ENCODE assay signal across 1 cellular context in the genomic region with DNA sequence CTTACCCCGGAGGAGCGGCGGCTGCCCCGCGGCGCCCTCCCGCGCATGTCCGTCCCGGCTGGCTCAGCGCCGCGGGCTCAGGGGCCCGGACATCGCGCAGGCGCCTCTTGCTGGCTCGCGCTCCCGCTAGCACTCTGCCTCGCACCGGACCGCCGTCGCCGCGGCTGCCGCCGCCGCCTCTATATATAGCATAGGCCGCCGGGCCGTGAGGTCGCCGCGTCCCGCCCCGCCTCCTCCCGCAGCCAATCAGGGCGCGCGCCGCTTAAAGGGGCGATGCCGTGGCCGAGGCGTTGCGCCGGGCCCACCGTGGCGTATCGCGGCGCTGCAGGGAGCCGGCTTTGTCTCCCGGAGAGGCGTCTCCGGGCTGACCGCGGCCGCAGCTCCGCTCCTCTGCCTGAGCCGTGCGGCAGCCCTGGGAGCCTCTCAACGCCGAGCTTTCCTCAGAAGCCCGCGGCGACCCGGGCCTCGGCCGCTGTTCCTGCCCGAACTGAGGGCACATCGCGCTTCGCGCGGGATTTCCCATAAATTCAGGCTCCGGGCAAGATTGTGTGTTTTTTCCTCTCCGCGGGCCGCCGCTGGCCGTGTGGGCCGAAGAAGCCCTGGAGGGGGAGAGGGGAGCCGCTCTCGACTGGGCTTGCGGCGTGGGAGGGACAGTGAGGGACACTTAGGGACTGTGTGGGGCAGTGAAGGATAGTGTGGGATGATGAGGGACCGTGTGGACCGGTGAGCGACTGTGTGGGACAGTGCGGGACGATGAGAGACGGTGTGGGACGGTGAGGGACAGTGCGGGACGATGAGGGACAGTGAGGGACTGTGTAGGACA.
TF ChIP-seq lines count a peak whose summit lies in the region.

A gene with protein sequence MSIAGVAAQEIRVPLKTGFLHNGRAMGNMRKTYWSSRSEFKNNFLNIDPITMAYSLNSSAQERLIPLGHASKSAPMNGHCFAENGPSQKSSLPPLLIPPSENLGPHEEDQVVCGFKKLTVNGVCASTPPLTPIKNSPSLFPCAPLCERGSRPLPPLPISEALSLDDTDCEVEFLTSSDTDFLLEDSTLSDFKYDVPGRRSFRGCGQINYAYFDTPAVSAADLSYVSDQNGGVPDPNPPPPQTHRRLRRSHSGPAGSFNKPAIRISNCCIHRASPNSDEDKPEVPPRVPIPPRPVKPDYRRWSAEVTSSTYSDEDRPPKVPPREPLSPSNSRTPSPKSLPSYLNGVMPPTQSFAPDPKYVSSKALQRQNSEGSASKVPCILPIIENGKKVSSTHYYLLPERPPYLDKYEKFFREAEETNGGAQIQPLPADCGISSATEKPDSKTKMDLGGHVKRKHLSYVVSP (minus strand): TSS at position 157 of the 823 bp plus-strand sequence. CDS start 10,690 bp downstream, outside the sequence.

TF ChIP-seq in HepG2, 621 proteins besides CTCF, POLR2A, EP300 and RAD21 (continued from another document and continues in another):
- TF ChIP-seq, protein P1, sequence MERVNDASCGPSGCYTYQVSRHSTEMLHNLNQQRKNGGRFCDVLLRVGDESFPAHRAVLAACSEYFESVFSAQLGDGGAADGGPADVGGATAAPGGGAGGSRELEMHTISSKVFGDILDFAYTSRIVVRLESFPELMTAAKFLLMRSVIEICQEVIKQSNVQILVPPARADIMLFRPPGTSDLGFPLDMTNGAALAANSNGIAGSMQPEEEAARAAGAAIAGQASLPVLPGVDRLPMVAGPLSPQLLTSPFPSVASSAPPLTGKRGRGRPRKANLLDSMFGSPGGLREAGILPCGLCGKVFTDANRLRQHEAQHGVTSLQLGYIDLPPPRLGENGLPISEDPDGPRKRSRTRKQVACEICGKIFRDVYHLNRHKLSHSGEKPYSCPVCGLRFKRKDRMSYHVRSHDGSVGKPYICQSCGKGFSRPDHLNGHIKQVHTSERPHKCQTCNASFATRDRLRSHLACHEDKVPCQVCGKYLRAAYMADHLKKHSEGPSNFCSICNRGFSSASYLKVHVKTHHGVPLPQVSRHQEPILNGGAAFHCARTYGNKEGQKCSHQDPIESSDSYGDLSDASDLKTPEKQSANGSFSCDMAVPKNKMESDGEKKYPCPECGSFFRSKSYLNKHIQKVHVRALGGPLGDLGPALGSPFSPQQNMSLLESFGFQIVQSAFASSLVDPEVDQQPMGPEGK (CRISPR knock-in tag; IDR thresholded peaks at IDR 0.05), result no peak
- TF ChIP-seq MATR3 (CRISPR knock-in tag; IDR thresholded peaks at IDR 0.05) (no peak), NR2F2 (IDR thresholded peaks at IDR 0.05; ENCODE audit: borderline replicate concordance, low read depth) (no peak), AHR (CRISPR knock-in tag; IDR thresholded peaks at IDR 0.05) (peak; percentile 31; the same call in 1 of the 2 replicates), YEATS4 (CRISPR knock-in tag; IDR thresholded peaks at IDR 0.05; ENCODE audit: borderline replicate concordance) (no peak; the same call in 1 of the 2 replicates), ZBTB42 (CRISPR knock-in tag; IDR thresholded peaks at IDR 0.05) (no peak; the same call in 1 of the 2 replicates), DPF2 (CRISPR knock-in tag; IDR thresholded peaks at IDR 0.05; ENCODE audit: borderline replicate concordance, low read depth) (0 out of 2 replicates have a peak, but pooled peaks have one; percentile 9), ZNF317 (CRISPR knock-in tag; IDR thresholded peaks at IDR 0.05) (peak; percentile 28; the same call in 1 of the 2 replicates), SNAI1 (CRISPR knock-in tag; IDR thresholded peaks at IDR 0.05; ENCODE audit: borderline replicate concordance) (0 out of 2 replicates have a peak, but pooled peaks have one; percentile 17), FIP1L1 (IDR thresholded peaks at IDR 0.05; ENCODE audit: borderline replicate concordance, insufficient read depth, low read depth, low read length) (no peak), RNF2 (conservative IDR thresholded peaks at IDR 0.05; ENCODE audit: low read depth) (peak; percentile 79), LCORL (IDR thresholded peaks at IDR 0.05) (no peak), LCORL (CRISPR knock-in tag; IDR thresholded peaks at IDR 0.05) (no peak), PPARG (CRISPR knock-in tag; conservative IDR thresholded peaks at IDR 0.05) (peak; percentile 61; the same call in 1 of the 2 replicates), CEBPB (IDR thresholded peaks at IDR 0.05; ENCODE audit: borderline replicate concordance, low read depth, low read length) (no peak), TCF7 (IDR thresholded peaks at IDR 0.05; ENCODE audit: low read depth) (no peak)
- TF ChIP-seq, protein P2, sequence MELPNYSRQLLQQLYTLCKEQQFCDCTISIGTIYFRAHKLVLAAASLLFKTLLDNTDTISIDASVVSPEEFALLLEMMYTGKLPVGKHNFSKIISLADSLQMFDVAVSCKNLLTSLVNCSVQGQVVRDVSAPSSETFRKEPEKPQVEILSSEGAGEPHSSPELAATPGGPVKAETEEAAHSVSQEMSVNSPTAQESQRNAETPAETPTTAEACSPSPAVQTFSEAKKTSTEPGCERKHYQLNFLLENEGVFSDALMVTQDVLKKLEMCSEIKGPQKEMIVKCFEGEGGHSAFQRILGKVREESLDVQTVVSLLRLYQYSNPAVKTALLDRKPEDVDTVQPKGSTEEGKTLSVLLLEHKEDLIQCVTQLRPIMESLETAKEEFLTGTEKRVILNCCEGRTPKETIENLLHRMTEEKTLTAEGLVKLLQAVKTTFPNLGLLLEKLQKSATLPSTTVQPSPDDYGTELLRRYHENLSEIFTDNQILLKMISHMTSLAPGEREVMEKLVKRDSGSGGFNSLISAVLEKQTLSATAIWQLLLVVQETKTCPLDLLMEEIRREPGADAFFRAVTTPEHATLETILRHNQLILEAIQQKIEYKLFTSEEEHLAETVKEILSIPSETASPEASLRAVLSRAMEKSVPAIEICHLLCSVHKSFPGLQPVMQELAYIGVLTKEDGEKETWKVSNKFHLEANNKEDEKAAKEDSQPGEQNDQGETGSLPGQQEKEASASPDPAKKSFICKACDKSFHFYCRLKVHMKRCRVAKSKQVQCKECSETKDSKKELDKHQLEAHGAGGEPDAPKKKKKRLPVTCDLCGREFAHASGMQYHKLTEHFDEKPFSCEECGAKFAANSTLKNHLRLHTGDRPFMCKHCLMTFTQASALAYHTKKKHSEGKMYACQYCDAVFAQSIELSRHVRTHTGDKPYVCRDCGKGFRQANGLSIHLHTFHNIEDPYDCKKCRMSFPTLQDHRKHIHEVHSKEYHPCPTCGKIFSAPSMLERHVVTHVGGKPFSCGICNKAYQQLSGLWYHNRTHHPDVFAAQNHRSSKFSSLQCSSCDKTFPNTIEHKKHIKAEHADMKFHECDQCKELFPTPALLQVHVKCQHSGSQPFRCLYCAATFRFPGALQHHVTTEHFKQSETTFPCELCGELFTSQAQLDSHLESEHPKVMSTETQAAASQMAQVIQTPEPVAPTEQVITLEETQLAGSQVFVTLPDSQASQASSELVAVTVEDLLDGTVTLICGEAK (IDR thresholded peaks at IDR 0.05), result no peak
- TF ChIP-seq, protein P2 (CRISPR knock-in tag; IDR thresholded peaks at IDR 0.05), result no peak
- TF ChIP-seq, protein P3, sequence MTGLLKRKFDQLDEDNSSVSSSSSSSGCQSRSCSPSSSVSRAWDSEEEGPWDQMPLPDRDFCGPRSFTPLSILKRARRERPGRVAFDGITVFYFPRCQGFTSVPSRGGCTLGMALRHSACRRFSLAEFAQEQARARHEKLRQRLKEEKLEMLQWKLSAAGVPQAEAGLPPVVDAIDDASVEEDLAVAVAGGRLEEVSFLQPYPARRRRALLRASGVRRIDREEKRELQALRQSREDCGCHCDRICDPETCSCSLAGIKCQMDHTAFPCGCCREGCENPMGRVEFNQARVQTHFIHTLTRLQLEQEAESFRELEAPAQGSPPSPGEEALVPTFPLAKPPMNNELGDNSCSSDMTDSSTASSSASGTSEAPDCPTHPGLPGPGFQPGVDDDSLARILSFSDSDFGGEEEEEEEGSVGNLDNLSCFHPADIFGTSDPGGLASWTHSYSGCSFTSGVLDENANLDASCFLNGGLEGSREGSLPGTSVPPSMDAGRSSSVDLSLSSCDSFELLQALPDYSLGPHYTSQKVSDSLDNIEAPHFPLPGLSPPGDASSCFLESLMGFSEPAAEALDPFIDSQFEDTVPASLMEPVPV (CRISPR knock-in tag; IDR thresholded peaks at IDR 0.05), result 0 out of 2 replicates have a peak, but pooled peaks have one; percentile 45
- TF ChIP-seq, protein P4, sequence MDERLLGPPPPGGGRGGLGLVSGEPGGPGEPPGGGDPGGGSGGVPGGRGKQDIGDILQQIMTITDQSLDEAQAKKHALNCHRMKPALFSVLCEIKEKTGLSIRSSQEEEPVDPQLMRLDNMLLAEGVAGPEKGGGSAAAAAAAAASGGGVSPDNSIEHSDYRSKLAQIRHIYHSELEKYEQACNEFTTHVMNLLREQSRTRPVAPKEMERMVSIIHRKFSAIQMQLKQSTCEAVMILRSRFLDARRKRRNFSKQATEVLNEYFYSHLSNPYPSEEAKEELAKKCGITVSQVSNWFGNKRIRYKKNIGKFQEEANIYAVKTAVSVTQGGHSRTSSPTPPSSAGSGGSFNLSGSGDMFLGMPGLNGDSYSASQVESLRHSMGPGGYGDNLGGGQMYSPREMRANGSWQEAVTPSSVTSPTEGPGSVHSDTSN (CRISPR knock-in tag; IDR thresholded peaks at IDR 0.05), result no peak
- TF ChIP-seq, protein P5, sequence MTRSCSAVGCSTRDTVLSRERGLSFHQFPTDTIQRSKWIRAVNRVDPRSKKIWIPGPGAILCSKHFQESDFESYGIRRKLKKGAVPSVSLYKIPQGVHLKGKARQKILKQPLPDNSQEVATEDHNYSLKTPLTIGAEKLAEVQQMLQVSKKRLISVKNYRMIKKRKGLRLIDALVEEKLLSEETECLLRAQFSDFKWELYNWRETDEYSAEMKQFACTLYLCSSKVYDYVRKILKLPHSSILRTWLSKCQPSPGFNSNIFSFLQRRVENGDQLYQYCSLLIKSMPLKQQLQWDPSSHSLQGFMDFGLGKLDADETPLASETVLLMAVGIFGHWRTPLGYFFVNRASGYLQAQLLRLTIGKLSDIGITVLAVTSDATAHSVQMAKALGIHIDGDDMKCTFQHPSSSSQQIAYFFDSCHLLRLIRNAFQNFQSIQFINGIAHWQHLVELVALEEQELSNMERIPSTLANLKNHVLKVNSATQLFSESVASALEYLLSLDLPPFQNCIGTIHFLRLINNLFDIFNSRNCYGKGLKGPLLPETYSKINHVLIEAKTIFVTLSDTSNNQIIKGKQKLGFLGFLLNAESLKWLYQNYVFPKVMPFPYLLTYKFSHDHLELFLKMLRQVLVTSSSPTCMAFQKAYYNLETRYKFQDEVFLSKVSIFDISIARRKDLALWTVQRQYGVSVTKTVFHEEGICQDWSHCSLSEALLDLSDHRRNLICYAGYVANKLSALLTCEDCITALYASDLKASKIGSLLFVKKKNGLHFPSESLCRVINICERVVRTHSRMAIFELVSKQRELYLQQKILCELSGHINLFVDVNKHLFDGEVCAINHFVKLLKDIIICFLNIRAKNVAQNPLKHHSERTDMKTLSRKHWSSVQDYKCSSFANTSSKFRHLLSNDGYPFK (CRISPR knock-in tag; IDR thresholded peaks at IDR 0.05; ENCODE audit: borderline replicate concordance), result peak; percentile 56; the same call in 1 of the 2 replicates
- TF ChIP-seq, protein P6, sequence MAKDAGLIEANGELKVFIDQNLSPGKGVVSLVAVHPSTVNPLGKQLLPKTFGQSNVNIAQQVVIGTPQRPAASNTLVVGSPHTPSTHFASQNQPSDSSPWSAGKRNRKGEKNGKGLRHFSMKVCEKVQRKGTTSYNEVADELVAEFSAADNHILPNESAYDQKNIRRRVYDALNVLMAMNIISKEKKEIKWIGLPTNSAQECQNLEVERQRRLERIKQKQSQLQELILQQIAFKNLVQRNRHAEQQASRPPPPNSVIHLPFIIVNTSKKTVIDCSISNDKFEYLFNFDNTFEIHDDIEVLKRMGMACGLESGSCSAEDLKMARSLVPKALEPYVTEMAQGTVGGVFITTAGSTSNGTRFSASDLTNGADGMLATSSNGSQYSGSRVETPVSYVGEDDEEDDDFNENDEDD (CRISPR knock-in tag; IDR thresholded peaks at IDR 0.05; ENCODE audit: borderline replicate concordance), result peak; percentile 76; the same call in 1 of the 2 replicates
- TF ChIP-seq, protein P7, sequence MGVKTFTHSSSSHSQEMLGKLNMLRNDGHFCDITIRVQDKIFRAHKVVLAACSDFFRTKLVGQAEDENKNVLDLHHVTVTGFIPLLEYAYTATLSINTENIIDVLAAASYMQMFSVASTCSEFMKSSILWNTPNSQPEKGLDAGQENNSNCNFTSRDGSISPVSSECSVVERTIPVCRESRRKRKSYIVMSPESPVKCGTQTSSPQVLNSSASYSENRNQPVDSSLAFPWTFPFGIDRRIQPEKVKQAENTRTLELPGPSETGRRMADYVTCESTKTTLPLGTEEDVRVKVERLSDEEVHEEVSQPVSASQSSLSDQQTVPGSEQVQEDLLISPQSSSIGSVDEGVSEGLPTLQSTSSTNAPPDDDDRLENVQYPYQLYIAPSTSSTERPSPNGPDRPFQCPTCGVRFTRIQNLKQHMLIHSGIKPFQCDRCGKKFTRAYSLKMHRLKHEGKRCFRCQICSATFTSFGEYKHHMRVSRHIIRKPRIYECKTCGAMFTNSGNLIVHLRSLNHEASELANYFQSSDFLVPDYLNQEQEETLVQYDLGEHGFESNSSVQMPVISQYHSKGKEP (CRISPR knock-in tag; IDR thresholded peaks at IDR 0.05), result 0 out of 2 replicates have a peak, but pooled peaks have one; percentile 53
- TF ChIP-seq, protein P8, sequence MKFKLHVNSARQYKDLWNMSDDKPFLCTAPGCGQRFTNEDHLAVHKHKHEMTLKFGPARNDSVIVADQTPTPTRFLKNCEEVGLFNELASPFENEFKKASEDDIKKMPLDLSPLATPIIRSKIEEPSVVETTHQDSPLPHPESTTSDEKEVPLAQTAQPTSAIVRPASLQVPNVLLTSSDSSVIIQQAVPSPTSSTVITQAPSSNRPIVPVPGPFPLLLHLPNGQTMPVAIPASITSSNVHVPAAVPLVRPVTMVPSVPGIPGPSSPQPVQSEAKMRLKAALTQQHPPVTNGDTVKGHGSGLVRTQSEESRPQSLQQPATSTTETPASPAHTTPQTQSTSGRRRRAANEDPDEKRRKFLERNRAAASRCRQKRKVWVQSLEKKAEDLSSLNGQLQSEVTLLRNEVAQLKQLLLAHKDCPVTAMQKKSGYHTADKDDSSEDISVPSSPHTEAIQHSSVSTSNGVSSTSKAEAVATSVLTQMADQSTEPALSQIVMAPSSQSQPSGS (CRISPR knock-in tag; IDR thresholded peaks at IDR 0.05), result no peak; the same call in 1 of the 2 replicates
